In the genomic region with DNA sequence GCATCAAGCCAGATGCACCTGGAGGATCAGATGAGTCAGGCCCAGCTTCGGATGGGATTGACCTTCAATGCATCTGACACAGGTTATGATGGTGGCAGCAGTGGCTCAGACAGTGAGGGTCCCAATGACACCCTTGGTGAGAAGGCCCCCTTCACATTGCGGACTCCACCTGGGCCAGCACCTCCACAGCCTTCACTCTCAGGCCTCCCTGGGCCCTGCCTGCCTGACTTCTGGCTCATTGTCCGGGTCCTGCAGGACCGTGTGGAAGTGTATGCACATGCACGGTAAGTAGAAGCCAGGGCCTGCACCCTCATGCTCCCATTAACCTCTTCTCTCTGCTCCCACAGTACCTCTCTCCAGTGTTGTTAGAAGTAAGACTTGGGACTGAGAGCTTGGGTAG, we compare ENCODE assay signal across 22 cellular contexts. TPM values are rescaled to one million over a fixed set of nuclear protein-coding genes. Genes with fewer than 3 reads are reported as not detected.
A peak's percentile ranks its signal among the peaks of the same experiment; 100 is the strongest.
DNase-seq lines count a peak whose midpoint lies in the region; ATAC-seq and TF ChIP-seq lines count a peak whose summit lies in the region.
"Had no signal": no experiment of that assay in that cellular context is flagged by ENCODE, and none has a peak within 500 bp of the region (broad histone marks: within the 10 kb centered on the region; RNA-seq: fewer than 3 reads in every experiment).

No MANE protein-coding gene starts in this region.

- no peak overlapping the region for H3K4ac ChIP-seq in neuronal stem cell (ENCODE audit: low read length)

- H3K79me1 ChIP-seq in neuronal stem cell (ENCODE audit: low read depth, low read length) = no peaks in the 10 kb centered on the region

- TF ChIP-seq POLR2A in Peyer's patch (IDR thresholded peaks at IDR 0.05) (no peak), transverse colon (IDR thresholded peaks at IDR 0.05) (no peak)

- H3K9me3 ChIP-seq in Peyer's patch (no peaks in the 10 kb centered on the region), neuronal stem cell (replicated peaks in 1 of 2; ENCODE audit: control insufficient read depth in 2 of 2, insufficient read depth in 1 of 2, low read depth in 1 of 2, low read length in 2 of 2) (peaks cover 0 to 2% of the 10 kb centered on the region in 2 donors), aorta (ENCODE audit: control insufficient read depth, low read length) (no peaks in the 10 kb centered on the region), transverse colon (no peaks in the 10 kb centered on the region)
- H3K9me3 ChIP-seq: BE2C, SJSA1 had no signal

- peaks cover 0 to 78% (median 5%) of the 10 kb centered on the region in 3 donors for H3K36me3 ChIP-seq in Peyer's patch
- peaks cover 47 to 81% of the 10 kb centered on the region in 2 donors for H3K36me3 ChIP-seq in neuronal stem cell (replicated peaks in 1 of 2; ENCODE audit: control insufficient read depth in 2 of 2, insufficient read depth in 2 of 2, low read length in 2 of 2)
- H3K36me3 ChIP-seq in aorta (ENCODE audit: control insufficient read depth in 1 of 2, insufficient read depth in 2 of 2, low read length in 1 of 2) = peaks cover 13 to 18% of the 10 kb centered on the region in 2 donors
- peaks cover 0 to 59% (median 29%) of the 10 kb centered on the region in 4 donors for H3K36me3 ChIP-seq in transverse colon
- H3K36me3 ChIP-seq: BE2C had no signal

- no peak overlapping the region for H2AK5ac ChIP-seq in neuronal stem cell (ENCODE audit: low read depth, low read length)

- no peaks in the 10 kb centered on the region for H3K27me3 Mint-ChIP-seq in activated CD4-positive, alpha-beta T cell treated with anti-CD3 and anti-CD28 coated beads for 36 hours

- H3K23ac ChIP-seq in neuronal stem cell (ENCODE audit: low read depth, low read length, poor library complexity) = no peak overlapping the region

- no peak overlapping the region for H3K4me3 Mint-ChIP-seq in activated CD4-positive, alpha-beta T cell treated with anti-CD3 and anti-CD28 coated beads for 36 hours

- no peak for TF ChIP-seq EP300 in transverse colon (IDR thresholded peaks at IDR 0.05; ENCODE audit: low read depth)

- in situ Hi-C loops in transverse colon (cut with MboI; ENCODE audit: low pct_ligation_motif_present in 1 of 4, low pct_unique_long_range_greater_than_20kb in 1 of 4, low sequenced_read_pairs in 3 of 4) = loop anchor here in 1 of 4 donors (25.0 kb wide), 1 partner anchor 204 kb away; no protein-coding TSS in a partner anchor

- H4K91ac ChIP-seq in neuronal stem cell (ENCODE audit: low read depth, low read length, poor library complexity) = no peak overlapping the region

- no peak overlapping the region for H3K27ac ChIP-seq in Peyer's patch
- no peak overlapping the region for H3K27ac ChIP-seq in neuronal stem cell (replicated peaks; ENCODE audit: low read length)
- H3K27ac ChIP-seq in aorta (ENCODE audit: low read depth in 1 of 2, low read length in 2 of 2) = no peak overlapping the region
- no peak overlapping the region for H3K27ac ChIP-seq in transverse colon
- H3K27ac ChIP-seq: 22Rv1, SJSA1 had no signal

- H3K18ac ChIP-seq in neuronal stem cell (ENCODE audit: low read length) = no peak overlapping the region

- H3K4me1 Mint-ChIP-seq in activated CD4-positive, alpha-beta T cell treated with anti-CD3 and anti-CD28 coated beads for 36 hours = no peaks in the 10 kb centered on the region

- no peak for TF ChIP-seq CTCF in Peyer's patch (IDR thresholded peaks at IDR 0.05)
- TF ChIP-seq CTCF in transverse colon (IDR thresholded peaks at IDR 0.05) = no peak

- peak overlapping the region; percentile 43 for H4K8ac ChIP-seq in neuronal stem cell (ENCODE audit: low read depth, low read length)

- H2BK5ac ChIP-seq in neuronal stem cell (ENCODE audit: low read length) = no peak overlapping the region

- H3K9ac ChIP-seq in neuronal stem cell (ENCODE audit: low read depth, low read length, poor library complexity) = peak overlapping the region; percentile 26

- peaks cover 0 to 10% (median 0%) of the 10 kb centered on the region in 4 donors for H3K4me1 ChIP-seq in Peyer's patch
- H3K4me1 ChIP-seq in neuronal stem cell (ENCODE audit: control insufficient read depth in 2 of 2, insufficient read depth in 1 of 2, low read depth in 1 of 2, low read length in 2 of 2) = peaks cover 4 to 22% of the 10 kb centered on the region in 2 donors
- H3K4me1 ChIP-seq in aorta (ENCODE audit: control insufficient read depth in 1 of 2, insufficient read depth in 2 of 2, low read length in 2 of 2) = no peaks in the 10 kb centered on the region
- peaks cover 0 to 3% (median 0%) of the 10 kb centered on the region in 4 donors for H3K4me1 ChIP-seq in transverse colon
- H3K4me1 ChIP-seq: BE2C, SJSA1 had no signal

- H2BK12ac ChIP-seq in neuronal stem cell (ENCODE audit: low read length) = no peak overlapping the region

- POLR2A ChIA-PET in activated CD4-positive, alpha-beta T cell treated with anti-CD3 and anti-CD28 coated beads for 36 hours (lab: Charles Lee) = no interaction called here

- intact Hi-C loops in activated CD4-positive, alpha-beta T cell treated with anti-CD3 and anti-CD28 coated beads for 36 hours (cut with DNase I, micrococcal nuclease) = no loop called here
- intact Hi-C loops in aorta (cut with DNase I) = no loop called here
- intact Hi-C loops in transverse colon (cut with DNase I; ENCODE audit: low total_unique reads) = no loop called here

- no peak overlapping the region for H3K27ac Mint-ChIP-seq in activated CD4-positive, alpha-beta T cell treated with anti-CD3 and anti-CD28 coated beads for 36 hours

- ATAC-seq in activated CD4-positive, alpha-beta T cell treated with anti-CD3 and anti-CD28 coated beads for 36 hours = no peak
- no peak for ATAC-seq in aorta (ENCODE audit: low FRiP score)
- ATAC-seq: HepG2, K562 had no signal

- H3K36me3 Mint-ChIP-seq in activated CD4-positive, alpha-beta T cell treated with anti-CD3 and anti-CD28 coated beads for 36 hours (ENCODE audit: low read depth) = peaks cover 20% of the 10 kb centered on the region

- H2BK15ac ChIP-seq in neuronal stem cell (ENCODE audit: low read length) = no peak overlapping the region

- no peak overlapping the region for H2AFZ ChIP-seq in neuronal stem cell (ENCODE audit: low read length)

- no peak overlapping the region for H3K4me2 ChIP-seq in neuronal stem cell (ENCODE audit: insufficient read depth, low read length, poor library complexity, severe bottlenecking)

- H3K4me3 ChIP-seq in Peyer's patch = no peak overlapping the region
- H3K4me3 ChIP-seq in neuronal stem cell (ENCODE audit: low read length in 2 of 2) = no peak overlapping the region
- H3K4me3 ChIP-seq in aorta (ENCODE audit: low read length in 2 of 2) = no peak overlapping the region
- no peak overlapping the region for H3K4me3 ChIP-seq in transverse colon
- H3K4me3 ChIP-seq: K562, SJSA1 had no signal

- H2BK120ac ChIP-seq in neuronal stem cell (ENCODE audit: low read depth, low read length) = no peak overlapping the region

- H3K27me3 ChIP-seq in Peyer's patch (no peaks in the 10 kb centered on the region), neuronal stem cell (ENCODE audit: control insufficient read depth in 3 of 3, insufficient read depth in 3 of 3, low read depth in 1 of 3, low read length in 3 of 3) (no peaks in the 10 kb centered on the region), aorta (ENCODE audit: control insufficient read depth in 1 of 2, insufficient read depth in 2 of 2, low read length in 1 of 2) (no peaks in the 10 kb centered on the region), transverse colon (no peaks in the 10 kb centered on the region)
- H3K27me3 ChIP-seq: BE2C, SJSA1 had no signal

- CTCF ChIA-PET in activated CD4-positive, alpha-beta T cell treated with anti-CD3 and anti-CD28 coated beads for 36 hours (lab: Charles Lee) = no interaction called here

- no peaks in the 10 kb centered on the region for H3K9me3 Mint-ChIP-seq in activated CD4-positive, alpha-beta T cell treated with anti-CD3 and anti-CD28 coated beads for 36 hours (ENCODE audit: low read depth)

- WGBS in neuronal stem cell (ENCODE audit: extremely low coverage in 2 of 2, insufficient read length in 2 of 2, insufficient replicate concordance in 1 of 2), 2 donors = no CpG with 5 or more reads among the region's 5 CpGs
- WGBS in aorta, 2 donors = 89 to 96% methylated on average over 5 of the region's 5 CpGs
- WGBS in transverse colon (ENCODE audit: low coverage in 1 of 2), 2 donors = 87% methylated on average over 5 of the region's 5 CpGs; no CpG with 5 or more reads in 1 of the 2 donors

- DNase-seq in activated CD4-positive, alpha-beta T cell treated with anti-CD3 and anti-CD28 coated beads for 36 hours = peak; percentile 1
- no peak for DNase-seq in activated CD4-positive, alpha-beta T cell treated with anti-CD3 and anti-CD28 coated beads, Interleukin-2, amount 50 U/mL, for 4 hours
- peak in 2 of 3 donors; percentile 28 to 41 for DNase-seq in Peyer's patch
- no peak for DNase-seq in neuronal stem cell (ENCODE audit: low spot score)
- DNase-seq in aorta = peak; percentile 18 to 61
- no peak for DNase-seq in NCI-H2227 (lab: John Stamatoyannopoulos, UW; ENCODE audit: unreplicated experiment)
- DNase-seq in transverse colon = no peak
- DNase-seq: BE2C, DMS153, Kasumi-1, NCI-H1092 treated with DMSO at 0.1 percent for 48 hours, NCI-H1436, NCI-H187, NCI-H2081 treated with DMSO at 0.1 percent for 48 hours, NCI-H446, NCI-H524 treated with DMSO at 0.1 percent for 48 hours, NCI-H774, Right ventricle myocardium superior had no signal

- H3K14ac ChIP-seq in neuronal stem cell (ENCODE audit: low read length) = no peak overlapping the region

RNA-seq across cellular contexts. Expression of gene HYI, which starts 20.8 kb away (rescaled TPM):
- 10 to 100 TPM; 10.8 to 13.5 TPM for total RNA-seq in activated CD4-positive, alpha-beta T cell treated with anti-CD3 and anti-CD28 coated beads for 36 hours
- total RNA-seq in Peyer's patch (100 to 1,000 TPM; 127 to 210 (median 169) TPM), aorta (10 to 100 TPM; 38.0 to 63.3 TPM), transverse colon (100 to 1,000 TPM in 3 of 4 donors, 10 to 100 TPM in 1; 71.1 to 126 (median 119) TPM)
- 22.2 TPM for polyA plus RNA-seq in neuronal stem cell (2013, experiment 1 of 2)
- polyA plus RNA-seq in neuronal stem cell (2013, experiment 2 of 2) = 22.5 TPM
- 100 to 1,000 TPM in 1 of 2 donors, 10 to 100 TPM in 1; 63.9 to 190 TPM for polyA plus RNA-seq in aorta
- total RNA-seq: HepG2 had no signal
- polyA plus RNA-seq: HepG2 had no signal

RNA-seq across cellular contexts. Expression of gene SZT2, which starts 43.2 kb away (rescaled TPM):
- 10 to 100 TPM; 33.6 to 36.3 TPM for total RNA-seq in activated CD4-positive, alpha-beta T cell treated with anti-CD3 and anti-CD28 coated beads for 36 hours
- total RNA-seq in Peyer's patch (100 to 1,000 TPM in 2 of 4 donors, 10 to 100 TPM in 2; 76.9 to 129 (median 104) TPM), aorta (10 to 100 TPM; 70.6 to 91.5 TPM), transverse colon (100 to 1,000 TPM in 2 of 4 donors, 10 to 100 TPM in 2; 43.1 to 106 (median 82.2) TPM)
- polyA plus RNA-seq in neuronal stem cell (2013, experiment 1 of 2) = 4.2 TPM
- polyA plus RNA-seq in neuronal stem cell (2013, experiment 2 of 2) = 4.0 TPM
- polyA plus RNA-seq in aorta = 10 to 100 TPM in 1 of 2 donors, 1 to 10 TPM in 1; 5.6 to 22.6 TPM

RNA-seq across cellular contexts. Expression of gene MED8, which starts 43.3 kb away (rescaled TPM):
- total RNA-seq in activated CD4-positive, alpha-beta T cell treated with anti-CD3 and anti-CD28 coated beads for 36 hours = 10 to 100 TPM; 32.3 to 36.6 TPM
- 10 to 100 TPM; 36.1 to 58.6 (median 38.7) TPM for total RNA-seq in Peyer's patch
- 15.7 TPM for polyA plus RNA-seq in neuronal stem cell (2013, experiment 1 of 2)
- polyA plus RNA-seq in neuronal stem cell (2013, experiment 2 of 2) = 16.3 TPM
- total RNA-seq in aorta = 10 to 100 TPM; 32.6 to 34.9 TPM
- polyA plus RNA-seq in aorta = 10 to 100 TPM; 28.9 to 32.2 TPM
- 10 to 100 TPM; 12.7 to 41.9 (median 25.0) TPM for total RNA-seq in transverse colon

Comparison
In these comparisons a context has a peak if more than half of its experiments do, and no peak if none do; other contexts are left out.
1. DNase-seq: peak in activated CD4-positive, alpha-beta T cell treated with anti-CD3 and anti-CD28 coated beads for 36 hours (single experiment), Peyer's patch (2 of 3) and aorta (2 of 2); none in activated CD4-positive, alpha-beta T cell treated with anti-CD3 and anti-CD28 coated beads, Interleukin-2, amount 50 U/mL, for 4 hours (0 of 2), neuronal stem cell (single experiment), NCI-H2227 (single experiment) and transverse colon (single experiment).